Comparison of ENCODE assay signal across 2 cellular contexts in the genomic region with DNA sequence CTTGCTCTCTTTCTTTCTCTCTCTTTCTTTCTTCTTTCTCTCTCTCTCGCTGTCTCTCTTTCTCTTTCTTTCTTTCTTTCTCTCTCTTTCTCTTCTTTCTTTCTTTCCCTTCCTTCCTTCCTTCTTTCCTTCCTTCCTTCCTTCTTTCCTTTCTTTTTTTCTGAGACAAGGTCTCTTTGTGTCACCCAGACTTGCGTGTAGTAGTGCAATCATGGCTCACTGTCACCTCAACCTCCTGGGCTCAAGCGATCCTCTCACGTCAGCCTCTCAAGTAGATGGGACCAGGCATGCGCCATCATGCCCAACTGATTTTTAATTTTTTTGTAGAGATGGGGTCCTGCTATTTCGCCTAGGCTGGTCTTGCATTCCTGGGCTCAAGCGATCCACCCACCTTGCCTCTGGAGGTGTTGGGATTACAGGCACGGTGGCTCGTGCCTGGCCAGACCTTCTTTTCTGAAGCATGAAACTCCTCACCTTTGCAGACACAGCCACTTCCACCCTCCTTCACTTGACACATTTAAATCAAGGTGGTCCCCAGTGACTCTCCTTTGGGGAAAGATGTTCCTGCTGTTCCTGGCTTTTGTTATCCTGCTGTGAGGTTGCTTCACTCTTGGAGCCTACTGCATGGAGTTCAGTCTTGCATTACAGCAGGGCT.
TF ChIP-seq lines count a peak whose summit lies in the region.

No MANE protein-coding gene starts in this region.

TF ChIP-seq in K562, 482 proteins besides CTCF, POLR2A, EP300 and RAD21:
- TF ChIP-seq ZNF512 (tag; IDR thresholded peaks at IDR 0.05) (peak; percentile 81), GTF2F1 (IDR thresholded peaks at IDR 0.05; ENCODE audit: low read depth, low read length) (no peak)

TF ChIP-seq in SK-N-SH treated with all-trans-retinoic acid at 6 μM for 48 hours, 23 proteins besides CTCF, POLR2A, EP300 and RAD21 (continued from another document):
- no peak for TF ChIP-seq CSRNP3 (CRISPR knock-in tag; IDR thresholded peaks at IDR 0.05)
- no peak for TF ChIP-seq TOX (CRISPR knock-in tag; IDR thresholded peaks at IDR 0.05; ENCODE audit: borderline replicate concordance)
- no peak for TF ChIP-seq ZNF70 (CRISPR knock-in tag; IDR thresholded peaks at IDR 0.05)
